In genomic region chr2:161095314-161095713, GRCh38 we compare ENCODE assay signal across 1 cellular context.
TF ChIP-seq lines count a peak whose summit lies in the region.

No MANE protein-coding gene starts in this region.

TF ChIP-seq in HepG2, 621 proteins besides CTCF, POLR2A, EP300 and RAD21 (continued from another document and continues in another):
- TF ChIP-seq CERS6 (CRISPR knock-in tag; IDR thresholded peaks at IDR 0.05): no peak
- no peak for TF ChIP-seq ZNF816 (CRISPR knock-in tag; IDR thresholded peaks at IDR 0.05; ENCODE audit: borderline replicate concordance)
- TF ChIP-seq ZFP82 (CRISPR knock-in tag; IDR thresholded peaks at IDR 0.05; ENCODE audit: borderline replicate concordance): 0 out of 2 replicates have a peak, but pooled peaks have one; percentile 34
- TF ChIP-seq ZNF281 (CRISPR knock-in tag; IDR thresholded peaks at IDR 0.05; ENCODE audit: borderline replicate concordance): peak; percentile 23; the same call in 1 of the 2 replicates
- no peak for TF ChIP-seq TOE1 (CRISPR knock-in tag; IDR thresholded peaks at IDR 0.05)
- TF ChIP-seq MAFG (CRISPR knock-in tag; IDR thresholded peaks at IDR 0.05): no peak
- no peak for TF ChIP-seq ZNF484 (CRISPR knock-in tag; IDR thresholded peaks at IDR 0.05; ENCODE audit: borderline replicate concordance, low read depth)
- no peak for TF ChIP-seq MXI1 (IDR thresholded peaks at IDR 0.05; ENCODE audit: borderline replicate concordance, low read depth, low read length)
- TF ChIP-seq SAP130 (CRISPR knock-in tag; IDR thresholded peaks at IDR 0.05; ENCODE audit: low read depth): 0 out of 2 replicates have a peak, but pooled peaks have one; percentile 13
- TF ChIP-seq ZFP36L2 (CRISPR knock-in tag; IDR thresholded peaks at IDR 0.05): no peak
- TF ChIP-seq HNF4G (IDR thresholded peaks at IDR 0.05; ENCODE audit: borderline replicate concordance, low read depth, low read length): 0 out of 2 replicates have a peak, but pooled peaks have one; percentile 14
- TF ChIP-seq HNF4G (CRISPR knock-in tag; IDR thresholded peaks at IDR 0.05; ENCODE audit: borderline replicate concordance, low read depth): no peak
- no peak for TF ChIP-seq KLF13 (CRISPR knock-in tag; IDR thresholded peaks at IDR 0.05)
- no peak for TF ChIP-seq GMEB1 (CRISPR knock-in tag; IDR thresholded peaks at IDR 0.05; ENCODE audit: borderline replicate concordance)
- peak; percentile 27; the same call in 1 of the 2 replicates for TF ChIP-seq ARID5B (CRISPR knock-in tag; IDR thresholded peaks at IDR 0.05)
- TF ChIP-seq SPEN (CRISPR knock-in tag; IDR thresholded peaks at IDR 0.05; ENCODE audit: low read depth): no peak
- peak; percentile 33; the same call in 1 of the 2 replicates for TF ChIP-seq NFIC (IDR thresholded peaks at IDR 0.05; ENCODE audit: low read length)
- TF ChIP-seq PAXIP1 (CRISPR knock-in tag; conservative IDR thresholded peaks at IDR 0.05): peak; percentile 77
- no peak for TF ChIP-seq HMGXB3 (CRISPR knock-in tag; IDR thresholded peaks at IDR 0.05; ENCODE audit: borderline replicate concordance)
- no peak for TF ChIP-seq FOXP1 (IDR thresholded peaks at IDR 0.05)
- no peak for TF ChIP-seq FOXP1 (CRISPR knock-in tag; IDR thresholded peaks at IDR 0.05)
- TF ChIP-seq KMT2A (CRISPR knock-in tag; IDR thresholded peaks at IDR 0.05): no peak
- TF ChIP-seq ZBTB2 (CRISPR knock-in tag; IDR thresholded peaks at IDR 0.05; ENCODE audit: low read depth): no peak
- no peak for TF ChIP-seq ZNF841 (CRISPR knock-in tag; IDR thresholded peaks at IDR 0.05; ENCODE audit: borderline replicate concordance)
- TF ChIP-seq FOXA3 (CRISPR knock-in tag; IDR thresholded peaks at IDR 0.05): peak; percentile 12; the same call in 1 of the 2 replicates
- TF ChIP-seq ZNF468 (CRISPR knock-in tag; IDR thresholded peaks at IDR 0.05): no peak
- TF ChIP-seq IRF9 (CRISPR knock-in tag; IDR thresholded peaks at IDR 0.05; ENCODE audit: borderline replicate concordance): no peak
- no peak for TF ChIP-seq ZNF552 (CRISPR knock-in tag; IDR thresholded peaks at IDR 0.05; ENCODE audit: borderline replicate concordance)
- TF ChIP-seq SNAI1 (CRISPR knock-in tag; IDR thresholded peaks at IDR 0.05; ENCODE audit: borderline replicate concordance): no peak
- TF ChIP-seq MIER3 (CRISPR knock-in tag; IDR thresholded peaks at IDR 0.05; ENCODE audit: borderline replicate concordance): no peak
- TF ChIP-seq ZNF891 (CRISPR knock-in tag; IDR thresholded peaks at IDR 0.05): no peak
- no peak for TF ChIP-seq ZNF557 (CRISPR knock-in tag; IDR thresholded peaks at IDR 0.05)
- TF ChIP-seq SAFB2 (CRISPR knock-in tag; IDR thresholded peaks at IDR 0.05; ENCODE audit: borderline replicate concordance, low read depth): no peak
- no peak for TF ChIP-seq BHLHE40 (IDR thresholded peaks at IDR 0.05; ENCODE audit: low read length)
- TF ChIP-seq HOMEZ (CRISPR knock-in tag; IDR thresholded peaks at IDR 0.05; ENCODE audit: low read depth): peak; percentile 49; the same call in 1 of the 2 replicates
- TF ChIP-seq TBX2 (CRISPR knock-in tag; IDR thresholded peaks at IDR 0.05; ENCODE audit: borderline replicate concordance): no peak
- no peak for TF ChIP-seq TCF7 (IDR thresholded peaks at IDR 0.05; ENCODE audit: low read depth)
- TF ChIP-seq NFYC (CRISPR knock-in tag; IDR thresholded peaks at IDR 0.05): no peak
- TF ChIP-seq JDP2 (CRISPR knock-in tag; IDR thresholded peaks at IDR 0.05; ENCODE audit: borderline replicate concordance): no peak
